Comparison of ENCODE assay signal across 17 cellular contexts in the genomic region with DNA sequence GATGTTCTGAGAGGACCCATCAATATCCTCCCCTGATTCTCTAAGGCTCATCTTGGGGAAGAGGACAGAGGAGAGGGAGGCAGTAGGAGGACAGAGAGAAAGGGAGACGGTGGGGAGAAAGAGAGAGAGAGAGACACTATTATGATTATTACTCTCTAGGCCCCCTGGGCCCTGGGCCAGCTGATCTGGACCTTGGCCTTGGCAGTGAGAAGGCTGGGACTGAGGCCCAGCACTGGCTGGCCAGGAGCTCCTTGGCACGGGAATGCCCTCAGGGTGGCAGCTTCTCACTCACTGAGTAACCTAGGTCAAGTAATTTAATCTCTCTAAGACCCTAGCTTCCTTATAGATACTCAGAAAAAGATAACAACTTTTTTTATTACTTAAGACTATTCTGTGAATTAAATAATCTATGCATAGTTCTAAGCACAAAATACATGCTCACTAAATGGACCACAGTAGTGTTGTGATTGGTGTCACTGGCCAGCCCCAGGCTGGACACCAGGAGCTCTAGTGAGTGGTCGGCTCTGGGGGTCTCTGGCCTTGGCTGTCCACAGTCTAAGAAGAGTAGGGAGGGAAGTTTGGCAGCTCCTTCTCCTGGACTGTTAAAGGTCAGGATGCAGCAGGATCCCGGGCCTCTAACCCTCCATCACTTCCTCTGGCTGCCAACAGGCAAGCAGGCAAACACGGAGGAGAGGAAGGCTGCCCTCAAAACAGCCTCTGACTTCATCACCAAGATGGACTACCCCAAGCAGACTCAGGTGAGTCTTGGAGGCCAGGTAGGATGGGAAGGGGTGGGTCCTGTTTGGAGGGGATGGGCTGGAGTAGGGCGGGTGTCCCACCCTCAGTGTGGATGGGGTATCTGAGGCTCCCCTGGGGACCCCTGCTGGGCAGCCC. TPM values are rescaled to one million over a fixed set of nuclear protein-coding genes. Genes with fewer than 3 reads are reported as not detected.
DNase-seq lines count a peak whose midpoint lies in the region; ATAC-seq, FAIRE-seq and TF ChIP-seq lines count a peak whose summit lies in the region.
"Had no signal": no experiment of that assay in that cellular context is flagged by ENCODE, and none has a peak within 500 bp of the region (broad histone marks: within the 10 kb centered on the region; RNA-seq: fewer than 3 reads in every experiment).

No MANE protein-coding gene starts in this region.

- peak overlapping the region; percentile 13 for H3K4me3 ChIP-seq in coronary artery
- no peak overlapping the region for H3K4me3 ChIP-seq in skeletal muscle tissue (ENCODE audit: low read length in 3 of 3)
- no peak overlapping the region for H3K4me3 ChIP-seq in brain microvascular endothelial cell (ENCODE audit: low read depth, low read length)
- H3K4me3 ChIP-seq: lower lobe of right lung had no signal

- H3K9me3 ChIP-seq in skeletal muscle tissue (ENCODE audit: control insufficient read depth in 3 of 3, low read length in 3 of 3): no peaks in the 10 kb centered on the region
- H3K9me3 ChIP-seq: lower lobe of right lung had no signal

- peak; percentile 30 for ATAC-seq in left colon
- ATAC-seq: foreskin keratinocyte, lower lobe of right lung had no signal

- peaks cover 44 to 62% (median 47%) of the 10 kb centered on the region in 3 donors for H3K36me3 ChIP-seq in skeletal muscle tissue (ENCODE audit: control insufficient read depth in 3 of 3, insufficient read depth in 3 of 3, low read length in 3 of 3)
- H3K36me3 ChIP-seq in brain microvascular endothelial cell (replicated peaks): peaks cover 32% of the 10 kb centered on the region

- H3K27me3 ChIP-seq in skeletal muscle tissue (ENCODE audit: control insufficient read depth in 3 of 3, insufficient read depth in 3 of 3, low read length in 3 of 3): no peaks in the 10 kb centered on the region
- no peaks in the 10 kb centered on the region for H3K27me3 ChIP-seq in brain microvascular endothelial cell (replicated peaks)
- H3K27me3 ChIP-seq: foreskin keratinocyte had no signal

- intact Hi-C loops in left colon (cut with DNase I, micrococcal nuclease): loop anchor here in 1 of 2 donors (5.0 kb wide), 3 partner anchors 59 to 106 kb away; no protein-coding TSS in a partner anchor

- H3K27ac ChIP-seq in coronary artery (peak overlapping the region; percentile 97 to 99), skeletal muscle tissue (ENCODE audit: low read depth, low read length) (peak overlapping the region; percentile 22), brain microvascular endothelial cell (no peak overlapping the region)
- H3K27ac ChIP-seq: foreskin keratinocyte, lower lobe of right lung had no signal

- in situ Hi-C loops in brain microvascular endothelial cell (cut with HindIII; ENCODE audit: low pct_ligation_motif_present, low sequenced_read_pairs): no loop called here

- peaks cover 18 to 26% (median 23%) of the 10 kb centered on the region in 3 donors for H3K4me1 ChIP-seq in skeletal muscle tissue (ENCODE audit: control insufficient read depth in 3 of 3, insufficient read depth in 3 of 3, low read length in 3 of 3)
- H3K4me1 ChIP-seq: foreskin keratinocyte had no signal

- TF ChIP-seq CTCF in coronary artery (IDR thresholded peaks at IDR 0.05) (no peak), brain microvascular endothelial cell (IDR thresholded peaks at IDR 0.05; ENCODE audit: low read depth, low read length, missing control alignments) (no peak)

- peak overlapping the region in 2 of 3 donors; percentile 20 to 25 for H3K9ac ChIP-seq in skeletal muscle tissue (ENCODE audit: low read depth in 1 of 3, low read length in 3 of 3)

- FAIRE-seq in GM19239 (lab: Jason Lieb, UNC): no peak
- FAIRE-seq: GM12892 had no signal

- DNase-seq in EH (ENCODE audit: low read depth) (peak; percentile 12), coronary artery (ENCODE audit: low spot score) (peak; percentile 78), left colon (peak in 1 of 2 donors; percentile 25), brain microvascular endothelial cell (no peak), GM19239 (ENCODE audit: insufficient read length, low spot score) (no peak), kidney tubule cell (ENCODE audit: low spot score) (no peak)
- DNase-seq in activated CD4-positive, alpha-beta T cell treated with anti-CD3 and anti-CD28 coated beads, Interleukin-2, amount 50 U/mL, for 48 hours: no peak
- DNase-seq: activated CD4-positive, alpha-beta T cell treated with anti-CD3 and anti-CD28 coated beads for 4 hours; AML-193; DMS79; foreskin keratinocyte; KG1; lower lobe of right lung; NCI-H2029 treated with DMSO at 0.1 percent for 48 hours; T-helper 1 cell had no signal

RNA-seq across cellular contexts. Expression of gene GSN, which starts 50.0 kb away (rescaled TPM):
- 100 to 1,000 TPM; 404 to 854 TPM for total RNA-seq in left colon
- 342 TPM for total RNA-seq in skeletal muscle tissue

RNA-seq across cellular contexts. Expression of gene STOM, which starts 52.1 kb away (rescaled TPM):
- total RNA-seq in left colon (100 to 1,000 TPM in 1 of 2 donors, 10 to 100 TPM in 1; 94.6 to 115 TPM), skeletal muscle tissue (76.7 TPM)

Comparison
In these comparisons a context has a peak if more than half of its experiments do, and no peak if none do; other contexts are left out.
1. DNase-seq: peak in EH (single experiment) and coronary artery (single experiment); none in activated CD4-positive, alpha-beta T cell treated with anti-CD3 and anti-CD28 coated beads, Interleukin-2, amount 50 U/mL, for 48 hours (0 of 2), brain microvascular endothelial cell (single experiment), GM19239 (single experiment) and kidney tubule cell (single experiment).